16 cellular contexts compared by ENCODE assay signal in the genomic region with DNA sequence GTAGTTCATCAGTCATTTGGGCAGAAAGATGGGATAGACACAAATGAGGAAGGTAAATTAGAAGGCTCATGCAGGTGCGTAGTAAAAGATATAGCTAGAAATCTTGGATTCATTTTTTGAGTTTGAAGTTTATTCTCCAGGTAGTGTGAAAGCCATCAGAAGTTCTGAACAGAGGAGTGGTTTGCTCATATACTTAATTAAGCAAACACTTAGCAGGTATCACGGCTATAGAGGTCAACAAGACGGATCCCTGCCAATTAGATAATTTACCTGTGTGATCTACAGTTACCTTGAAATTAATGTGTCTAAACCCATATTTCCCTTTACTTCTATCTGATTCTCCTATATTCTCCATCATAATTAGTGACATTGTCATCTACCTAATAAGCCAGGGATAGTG. TPM values are rescaled to one million over a fixed set of nuclear protein-coding genes. Genes with fewer than 3 reads are reported as not detected.
DNase-seq lines count a peak whose midpoint lies in the region; ATAC-seq and TF ChIP-seq lines count a peak whose summit lies in the region.
"Had no signal": no experiment of that assay in that cellular context is flagged by ENCODE, and none has a peak within 500 bp of the region (broad histone marks: within the 10 kb centered on the region; RNA-seq: fewer than 3 reads in every experiment).

No MANE protein-coding gene starts in this region.

- no peak overlapping the region for H2AFZ ChIP-seq in GM23248
- no peak overlapping the region for H2AFZ ChIP-seq in parathyroid adenoma

- H3K79me2 ChIP-seq in GM23248 (ENCODE audit: insufficient read depth) (peaks cover 100% of the 10 kb centered on the region), parathyroid adenoma (peaks cover 32% of the 10 kb centered on the region)

- in situ Hi-C loops in GM23248 (cut with MboI): loop anchor here (10.0 kb wide), 1 partner anchor 86 kb away; the partner anchor contains the start of gene GARIN2

- 0 out of 2 replicates have a peak, but pooled peaks cover 2% of the 10 kb centered on the region for H4K20me1 ChIP-seq in GM23248 (ENCODE audit: insufficient read depth)

- no peaks in the 10 kb centered on the region for H3K27me3 ChIP-seq in GM23248 (replicated peaks; ENCODE audit: insufficient read depth)
- H3K27me3 ChIP-seq in adipocyte (replicated peaks; ENCODE audit: control insufficient read depth, insufficient read depth, low read length): no peaks in the 10 kb centered on the region
- H3K27me3 ChIP-seq in lower lobe of right lung (ENCODE audit: low read depth): no peaks in the 10 kb centered on the region
- no peaks in the 10 kb centered on the region for H3K27me3 ChIP-seq in parathyroid adenoma (ENCODE audit: control insufficient read depth, insufficient read depth, low read length)
- H3K27me3 ChIP-seq: tibial artery had no signal

- H3K27ac ChIP-seq in GM23248 (peak overlapping the region; percentile 75; the same call in 1 of the 2 replicates), lower lobe of right lung (peak overlapping the region; percentile 21), parathyroid adenoma (peak overlapping the region; percentile 66)
- H3K27ac ChIP-seq: HL-60 had no signal

- no peaks in the 10 kb centered on the region for H3K9me2 ChIP-seq in GM23248 (ENCODE audit: insufficient read depth)

- intact Hi-C loops in lower lobe of right lung (cut with DNase I): no loop called here

- H3K4me1 ChIP-seq in GM23248 (ENCODE audit: insufficient read depth) (peaks cover 27% of the 10 kb centered on the region), adipocyte (ENCODE audit: control insufficient read depth, insufficient read depth, low read length) (peaks cover 39% of the 10 kb centered on the region), lower lobe of right lung (peaks cover 36% of the 10 kb centered on the region), parathyroid adenoma (peaks cover 10% of the 10 kb centered on the region)

- H3K9me3 ChIP-seq in GM23248 (ENCODE audit: low read depth): no peaks in the 10 kb centered on the region
- no peaks in the 10 kb centered on the region for H3K9me3 ChIP-seq in adipocyte (ENCODE audit: control insufficient read depth, low read length)
- H3K9me3 ChIP-seq in lower lobe of right lung: no peaks in the 10 kb centered on the region
- H3K9me3 ChIP-seq in parathyroid adenoma (ENCODE audit: control insufficient read depth, low read length): no peaks in the 10 kb centered on the region
- H3K9me3 ChIP-seq: tibial artery had no signal

- DNase-seq in GM23248: no peak
- DNase-seq in adipocyte (ENCODE audit: low read depth): no peak
- no peak for DNase-seq in lower lobe of right lung
- no peak for DNase-seq in COLO668 (lab: John Stamatoyannopoulos, UW; ENCODE audit: unreplicated experiment)
- no peak for DNase-seq in nucleus accumbens (lab: John Stamatoyannopoulos, UW)
- DNase-seq in SIG-M5 treated with dmso at 0.1 percent for 504 hours (lab: John Stamatoyannopoulos, UW; ENCODE audit: unreplicated experiment): no peak
- DNase-seq: activated CD4-positive, alpha-beta T cell treated with anti-CD3 and anti-CD28 coated beads for 1 hour; activated naive CD8-positive, alpha-beta T cell treated with anti-CD3 and anti-CD28 coated beads, Interleukin-2, amount 10 ng/mL, durations not matched to agents 7 days and 5 days; left ventricle myocardium superior; naive B cell; NCI-H1930; RPMI8226; tibial artery had no signal

- TF ChIP-seq CTCF in lower lobe of right lung (IDR thresholded peaks at IDR 0.05): no peak
- no peak for TF ChIP-seq CTCF in parathyroid adenoma (IDR thresholded peaks at IDR 0.05)

- peak overlapping the region; percentile 82 for H3K4me2 ChIP-seq in GM23248 (ENCODE audit: unreplicated experiment)
- H3K4me2 ChIP-seq in parathyroid adenoma (ENCODE audit: low read length): no peak overlapping the region

- WGBS in GM23248 (ENCODE audit: low coverage in 1 of 2, low lambda C conversion rate in 2 of 2, missing lambda C conversion rate in 2 of 2), 2 experiments: 90 to 97% methylated on average over 3 of the region's 3 CpGs

- H3K9ac ChIP-seq in GM23248 (peak overlapping the region; percentile 73; the same call in 1 of the 2 replicates), adipocyte (ENCODE audit: low read length) (peak overlapping the region; percentile 81), parathyroid adenoma (no peak overlapping the region)

- H3K36me3 ChIP-seq in GM23248 (ENCODE audit: low read depth) (no peaks in the 10 kb centered on the region), adipocyte (ENCODE audit: control insufficient read depth, insufficient read depth, low read length, severe bottlenecking) (no peaks in the 10 kb centered on the region), lower lobe of right lung (peaks cover 3% of the 10 kb centered on the region), parathyroid adenoma (ENCODE audit: control insufficient read depth, insufficient read depth, low read length) (no peaks in the 10 kb centered on the region)
- H3K36me3 ChIP-seq: tibial artery had no signal

- peaks cover 16% of the 10 kb centered on the region; the same call in 1 of the 2 replicates for H3F3A ChIP-seq in GM23248 (ENCODE audit: insufficient read depth)

- H3K4me3 ChIP-seq in GM23248: no peak overlapping the region
- no peak overlapping the region for H3K4me3 ChIP-seq in adipocyte (ENCODE audit: low read length)
- no peak overlapping the region for H3K4me3 ChIP-seq in lower lobe of right lung
- H3K4me3 ChIP-seq in parathyroid adenoma (ENCODE audit: low read depth, low read length): no peak overlapping the region
- H3K4me3 ChIP-seq: tibial artery had no signal

- no peak for TF ChIP-seq POLR2A in GM18505 (IDR thresholded peaks at IDR 0.05; ENCODE audit: borderline replicate concordance, extremely low read depth, insufficient read depth, insufficient read length)

- ATAC-seq in lower lobe of right lung (peak; percentile 69 to 87), GM18505 (IDR thresholded peaks at IDR 0.05; ENCODE audit: unreplicated experiment) (no peak)
- ATAC-seq: left ventricle myocardium superior had no signal

RNA-seq across cellular contexts. Expression of gene PALS1, which starts 29.7 kb away (rescaled TPM):
- total RNA-seq in GM23248 (2014; rRNA removed; shearing (Covaris generic)): 23.8 and 36.5 TPM in 2 replicates
- 15.3 and 15.5 TPM in 2 replicates for polyA plus RNA-seq in GM23248 (2016; fragmentation: Nextera tagmentation; extraction: Ambion mirVana)
- total RNA-seq in lower lobe of right lung: 29.1 TPM

Comparison
In these comparisons a context has a peak if more than half of its experiments do, and no peak if none do; other contexts are left out.
1. H3K27ac ChIP-seq: peak in every context shown above with its lines; median percentile 75 in GM23248; 66 in parathyroid adenoma; 21 in lower lobe of right lung.